Comparison of ENCODE assay signal across 8 cellular contexts in genomic region chr16:66894948-66895696, GRCh38. TPM values are rescaled to one million over a fixed set of nuclear protein-coding genes. Genes with fewer than 3 reads are reported as not detected.
A peak's percentile ranks its signal among the peaks of the same experiment; 100 is the strongest.
DNase-seq lines count a peak whose midpoint lies in the region; ATAC-seq, FAIRE-seq and TF ChIP-seq lines count a peak whose summit lies in the region.

No MANE protein-coding gene starts in this region.

- TF ChIP-seq CTCF in endothelial cell of umbilical vein (IDR thresholded peaks at IDR 0.05; ENCODE audit: extremely low read depth in 1 of 2, insufficient read depth in 1 of 2, low read depth in 1 of 2, low read length in 2 of 2) (peak; percentile 74 to 89), suprapubic skin (IDR thresholded peaks at IDR 0.05) (peak; percentile 27 to 67)

- H3K27ac ChIP-seq in endothelial cell of umbilical vein (ENCODE audit: insufficient read depth, low read depth, low read length) = no peak overlapping the region
- no peak overlapping the region for H3K27ac ChIP-seq in suprapubic skin

- CTCF ChIA-PET in endothelial cell of umbilical vein (lab: Charles Lee) = interaction anchor here (0.8 to 5.2 kb wide), 33 partner anchors 8 to 286 kb away, joined by 3 to 72 read pairs (median 6); partner anchors contain the start of genes CDH16, CES3, CIAO2B and NAE1

- dilution Hi-C loops in endothelial cell of umbilical vein (cut with MboI; ENCODE audit: extremely low pct_ligation_motif_present, low sequenced_read_pairs) = no loop called here

- peaks cover 5% of the 10 kb centered on the region for H3K4me1 ChIP-seq in endothelial cell of umbilical vein (ENCODE audit: control insufficient read depth, extremely low read depth, insufficient read depth, low read length)
- H3K4me1 ChIP-seq in suprapubic skin = peaks cover 10% of the 10 kb centered on the region

- H3K9me3 ChIP-seq in endothelial cell of umbilical vein (replicated peaks; ENCODE audit: control insufficient read depth, insufficient read depth, low read length) (no peaks in the 10 kb centered on the region), suprapubic skin (no peaks in the 10 kb centered on the region)

- H4K20me1 ChIP-seq in endothelial cell of umbilical vein (replicated peaks; ENCODE audit: control insufficient read depth, extremely low read depth, insufficient read depth, low read length) = no peaks in the 10 kb centered on the region

- peak; percentile 90 for FAIRE-seq in endothelial cell of umbilical vein (lab: Jason Lieb, UNC)

- H3K9me1 ChIP-seq in endothelial cell of umbilical vein (replicated peaks; ENCODE audit: control insufficient read depth, extremely low read depth, insufficient read depth, low read length) = no peaks in the 10 kb centered on the region

- H3K4me3 ChIP-seq in endothelial cell of umbilical vein (replicated peaks in 1 of 3; ENCODE audit: insufficient read depth in 1 of 3, low read depth in 1 of 3, low read length in 3 of 3) = no peak overlapping the region
- no peak overlapping the region for H3K4me3 ChIP-seq in suprapubic skin

- H3K27me3 ChIP-seq in endothelial cell of umbilical vein (ENCODE audit: control insufficient read depth in 2 of 2, insufficient read depth in 2 of 2, low read length in 2 of 2) = no peaks in the 10 kb centered on the region
- H3K27me3 ChIP-seq in suprapubic skin = no peaks in the 10 kb centered on the region

- H3K36me3 ChIP-seq in endothelial cell of umbilical vein (ENCODE audit: control insufficient read depth in 2 of 2, extremely low read depth in 1 of 2, insufficient read depth in 2 of 2, low read length in 2 of 2) (no peaks in the 10 kb centered on the region), suprapubic skin (no peaks in the 10 kb centered on the region)

- peak; percentile 73 for ATAC-seq in HG02798 (IDR thresholded peaks at IDR 0.05; ENCODE audit: poor library complexity, unreplicated experiment)

- POLR2A ChIA-PET in endothelial cell of umbilical vein (lab: Charles Lee) = no interaction called here

- no peak for TF ChIP-seq EP300 in suprapubic skin (IDR thresholded peaks at IDR 0.05)

- H3K4me2 ChIP-seq in endothelial cell of umbilical vein (ENCODE audit: insufficient read depth, low read length) = no peak overlapping the region

- BruUV-seq in endothelial cell of umbilical vein (replicated peaks; lab: Mats Ljungman, UMichigan) = no TSS peak

- DNase-seq in ELF-1 (ENCODE audit: low read depth, low spot score) (peak; percentile 78), NCI-H82 treated with DMSO at 0.1 percent for 48 hours (lab: John Stamatoyannopoulos, UW; ENCODE audit: unreplicated experiment) (peak; percentile 50), endothelial cell of umbilical vein (ENCODE audit: low read depth, low spot score) (peak; percentile 64), myocyte (ENCODE audit: low read depth) (peak; percentile 89), suprapubic skin (ENCODE audit: low spot score in 2 of 2) (no peak), GOT3 (lab: John Stamatoyannopoulos, UW) (no peak)
- DNase-seq in activated CD8-positive, alpha-beta memory T cell treated with anti-CD3 and anti-CD28 coated beads, Interleukin-2, amount 50 U/mL, for 48 hours = peak; percentile 73

- TF ChIP-seq POLR2A in endothelial cell of umbilical vein (IDR thresholded peaks at IDR 0.05; ENCODE audit: low read depth, low read length) = no peak
- no peak for TF ChIP-seq POLR2A in suprapubic skin (IDR thresholded peaks at IDR 0.05)

- no peak overlapping the region for H2AFZ ChIP-seq in endothelial cell of umbilical vein (ENCODE audit: low read depth, low read length)

- intact Hi-C loops in endothelial cell of umbilical vein (cut with micrococcal nuclease) = loop anchor here (1.0 to 10.0 kb wide), 3 partner anchors 29 to 1960 kb away; no protein-coding TSS in a partner anchor

- H3K9ac ChIP-seq in endothelial cell of umbilical vein (replicated peaks; ENCODE audit: extremely low read depth, insufficient read depth, low read length) = no peak overlapping the region

- WGBS in suprapubic skin = 63% methylated on average over 7 of the region's 11 CpGs

- H3K79me2 ChIP-seq in endothelial cell of umbilical vein (ENCODE audit: control insufficient read depth, insufficient read depth, low read length) = no peaks in the 10 kb centered on the region

TF ChIP-seq in endothelial cell of umbilical vein, 7 proteins besides CTCF, POLR2A, EP300 and RAD21:
- TF ChIP-seq FOS (IDR thresholded peaks at IDR 0.05; ENCODE audit: borderline replicate concordance, insufficient read depth, low read length) = no peak
- no peak for TF ChIP-seq MYC (IDR thresholded peaks at IDR 0.05; ENCODE audit: low read depth, low read length)
- no peak for TF ChIP-seq GATA2 (IDR thresholded peaks at IDR 0.05; ENCODE audit: insufficient read depth, insufficient read length, low read depth, low read length)
TF ChIP-seq in endothelial cell of umbilical vein: peak in this region for 0.

RNA-seq across cellular contexts. Expression of gene PDP2, which starts 14.8 kb away (rescaled TPM):
- total RNA-seq in endothelial cell of umbilical vein = 9.3 and 9.5 TPM in 2 replicates
- 4.1 and 4.4 TPM in 2 replicates for polyA plus RNA-seq in endothelial cell of umbilical vein
- polyA plus RNA-seq in endothelial cell of umbilical vein (2011; cell fraction: cytosol; rRNA removed) = 3.3 and 4.4 TPM in 2 replicates
- polyA plus RNA-seq in endothelial cell of umbilical vein (2011; cell fraction: nucleus; rRNA removed) = 4.3 and 4.4 TPM in 2 replicates
- 4.8 TPM in 2 replicates for polyA plus RNA-seq in endothelial cell of umbilical vein (2012)
- polyA minus RNA-seq in endothelial cell of umbilical vein = 18.1 and 34.6 TPM in 2 replicates
- polyA minus RNA-seq in endothelial cell of umbilical vein (2011; cell fraction: cytosol; rRNA and poly(A)+ RNA removed) = 7.5 TPM
- 4.3 and 8.0 TPM in 2 replicates for polyA minus RNA-seq in endothelial cell of umbilical vein (2011; cell fraction: nucleus; rRNA and poly(A)+ RNA removed)
- 3.5 and 4.6 TPM in 2 replicates for total RNA-seq in myocyte
- 6.4 TPM for polyA plus RNA-seq in myocyte (2012)
- total RNA-seq in suprapubic skin = 1 to 10 TPM; 5.0 to 8.3 (median 6.6) TPM

RNA-seq across cellular contexts. Expression of gene CDH16, which starts 23.6 kb away (rescaled TPM):
- not detected in 2 replicates for total RNA-seq in endothelial cell of umbilical vein
- polyA plus RNA-seq in endothelial cell of umbilical vein = not detected in 2 replicates
- polyA plus RNA-seq in endothelial cell of umbilical vein (2011; cell fraction: cytosol; rRNA removed) = not detected in 2 replicates
- polyA plus RNA-seq in endothelial cell of umbilical vein (2011; cell fraction: nucleus; rRNA removed) = not detected in 2 replicates
- not detected in 2 replicates for polyA plus RNA-seq in endothelial cell of umbilical vein (2012)
- polyA minus RNA-seq in endothelial cell of umbilical vein = not detected in 2 replicates
- not detected for polyA minus RNA-seq in endothelial cell of umbilical vein (2011; cell fraction: cytosol; rRNA and poly(A)+ RNA removed)
- polyA minus RNA-seq in endothelial cell of umbilical vein (2011; cell fraction: nucleus; rRNA and poly(A)+ RNA removed) = not detected in 2 replicates
- total RNA-seq in myocyte = 1.1 TPM in 1 of 2 replicates, not detected in the other
- not detected for polyA plus RNA-seq in myocyte (2012)
- under 1 TPM in 1 of 4 donors, not detected in 3; 0.45 TPM for total RNA-seq in suprapubic skin

RNA-seq across cellular contexts. Expression of gene RRAD, which starts 30.2 kb away (rescaled TPM):
- total RNA-seq in endothelial cell of umbilical vein = 0.22 and 0.46 TPM in 2 replicates
- 0.48 and 0.60 TPM in 2 replicates for polyA plus RNA-seq in endothelial cell of umbilical vein
- polyA plus RNA-seq in endothelial cell of umbilical vein (2011; cell fraction: cytosol; rRNA removed) = 0.17 and 0.25 TPM in 2 replicates
- 0.75 and 0.88 TPM in 2 replicates for polyA plus RNA-seq in endothelial cell of umbilical vein (2011; cell fraction: nucleus; rRNA removed)
- 0.27 and 0.38 TPM in 2 replicates for polyA plus RNA-seq in endothelial cell of umbilical vein (2012)
- polyA minus RNA-seq in endothelial cell of umbilical vein = 0.17 and 0.40 TPM in 2 replicates
- polyA minus RNA-seq in endothelial cell of umbilical vein (2011; cell fraction: cytosol; rRNA and poly(A)+ RNA removed) = not detected
- not detected in 2 replicates for polyA minus RNA-seq in endothelial cell of umbilical vein (2011; cell fraction: nucleus; rRNA and poly(A)+ RNA removed)
- 26.3 and 60.5 TPM in 2 replicates for total RNA-seq in myocyte
- 8.5 TPM for polyA plus RNA-seq in myocyte (2012)
- total RNA-seq in suprapubic skin = 10 to 100 TPM in 1 of 4 donors, 1 to 10 TPM in 3; 1.5 to 12.1 (median 4.6) TPM

RNA-seq across cellular contexts. Expression of gene CIAO2B, which starts 39.1 kb away (rescaled TPM):
- total RNA-seq in endothelial cell of umbilical vein = 78.7 and 85.2 TPM in 2 replicates
- 314 and 423 TPM in 2 replicates for polyA plus RNA-seq in endothelial cell of umbilical vein
- 227 and 251 TPM in 2 replicates for polyA plus RNA-seq in endothelial cell of umbilical vein (2011; cell fraction: cytosol; rRNA removed)
- polyA plus RNA-seq in endothelial cell of umbilical vein (2011; cell fraction: nucleus; rRNA removed) = 77.1 and 88.7 TPM in 2 replicates
- 119 and 151 TPM in 2 replicates for polyA plus RNA-seq in endothelial cell of umbilical vein (2012)
- polyA minus RNA-seq in endothelial cell of umbilical vein = 134 and 146 TPM in 2 replicates
- polyA minus RNA-seq in endothelial cell of umbilical vein (2011; cell fraction: cytosol; rRNA and poly(A)+ RNA removed) = 80.5 TPM
- polyA minus RNA-seq in endothelial cell of umbilical vein (2011; cell fraction: nucleus; rRNA and poly(A)+ RNA removed) = 11.1 and 15.7 TPM in 2 replicates
- 168 and 235 TPM in 2 replicates for total RNA-seq in myocyte
- 253 TPM for polyA plus RNA-seq in myocyte (2012)
- total RNA-seq in suprapubic skin = 10 to 100 TPM; 34.4 to 69.0 (median 45.0) TPM

RNA-seq across cellular contexts. Expression of gene CES2, which starts 40.2 kb away (rescaled TPM):
- total RNA-seq in endothelial cell of umbilical vein (24.5 and 28.8 TPM in 2 replicates), myocyte (70.7 and 81.0 TPM in 2 replicates), suprapubic skin (10 to 100 TPM; 33.6 to 56.0 (median 42.3) TPM)
- polyA plus RNA-seq in endothelial cell of umbilical vein = 19.1 and 19.6 TPM in 2 replicates
- polyA plus RNA-seq in endothelial cell of umbilical vein (2011; cell fraction: cytosol; rRNA removed) = 14.4 and 18.0 TPM in 2 replicates
- 24.0 and 25.8 TPM in 2 replicates for polyA plus RNA-seq in endothelial cell of umbilical vein (2011; cell fraction: nucleus; rRNA removed)
- 16.7 and 17.6 TPM in 2 replicates for polyA plus RNA-seq in endothelial cell of umbilical vein (2012)
- 21.2 and 23.0 TPM in 2 replicates for polyA minus RNA-seq in endothelial cell of umbilical vein
- 20.5 TPM for polyA minus RNA-seq in endothelial cell of umbilical vein (2011; cell fraction: cytosol; rRNA and poly(A)+ RNA removed)
- polyA minus RNA-seq in endothelial cell of umbilical vein (2011; cell fraction: nucleus; rRNA and poly(A)+ RNA removed) = 18.0 and 19.3 TPM in 2 replicates
- polyA plus RNA-seq in myocyte (2012) = 42.7 TPM

Comparison
In these comparisons a context has a peak if more than half of its experiments do, and no peak if none do; other contexts are left out.
1. DNase-seq: peak in ELF-1 (single experiment), NCI-H82 treated with DMSO at 0.1 percent for 48 hours (single experiment), activated CD8-positive, alpha-beta memory T cell treated with anti-CD3 and anti-CD28 coated beads, Interleukin-2, amount 50 U/mL, for 48 hours (single experiment), endothelial cell of umbilical vein (single experiment) and myocyte (single experiment); none in suprapubic skin (0 of 2) and GOT3 (single experiment).